ENCODE assay signal across 16 cellular contexts in genomic region chr5:107665036-107665435, GRCh38. TPM values are rescaled to one million over a fixed set of nuclear protein-coding genes. Genes with fewer than 3 reads are reported as not detected.
"Had no signal": no experiment of that assay in that cellular context is flagged by ENCODE, and none has a peak within 500 bp of the region (broad histone marks: within the 10 kb centered on the region; RNA-seq: fewer than 3 reads in every experiment).

No MANE protein-coding gene starts in this region.

- H3K9me3 ChIP-seq: adrenal gland, upper lobe of right lung had no signal

- FAIRE-seq: TTC549 had no signal

- H3K36me3 ChIP-seq: adrenal gland, upper lobe of right lung had no signal

- H3K4me1 Mint-ChIP-seq: activated T-helper 17 cell treated with anti-CD3 and anti-CD28 coated beads, Interleukin-2, amount 50 U/mL, for 72 hours had no signal

- H3K9me3 Mint-ChIP-seq: activated B cell treated with CpG ODN at 0.5 μM for 24 hours; activated CD4-positive, alpha-beta T cell treated with anti-CD3 and anti-CD28 coated beads, Interleukin-2, amount 10 ng/mL, durations not matched to agents 7 days and 5 days; activated naive CD4-positive, alpha-beta T cell treated with anti-CD3 and anti-CD28 coated beads for 36 hours; activated T-helper 17 cell treated with anti-CD3 and anti-CD28 coated beads, Interleukin-2, amount 50 U/mL, for 72 hours; dendritic cell treated with granulocyte-macrophage colony-stimulating factor and Interleukin-4, amounts not matched to agents 40 ng/mL and 50 ng/mL, for 4 days; naive thymus-derived CD4-positive, alpha-beta T cell had no signal

- H3K27ac Mint-ChIP-seq: activated B cell treated with CpG ODN at 0.5 μM for 24 hours; activated CD4-positive, alpha-beta T cell treated with anti-CD3 and anti-CD28 coated beads, Interleukin-2, amount 10 ng/mL, durations not matched to agents 7 days and 5 days; activated naive CD4-positive, alpha-beta T cell treated with anti-CD3 and anti-CD28 coated beads for 36 hours; activated T-helper 17 cell treated with anti-CD3 and anti-CD28 coated beads, Interleukin-2, amount 50 U/mL, for 72 hours; dendritic cell treated with granulocyte-macrophage colony-stimulating factor and Interleukin-4, amounts not matched to agents 40 ng/mL and 50 ng/mL, for 4 days; naive thymus-derived CD4-positive, alpha-beta T cell had no signal

- H3K4me3 ChIP-seq: adrenal gland, lung, upper lobe of right lung had no signal

- H3K36me3 Mint-ChIP-seq: naive thymus-derived CD4-positive, alpha-beta T cell had no signal

- H3K27ac ChIP-seq: adrenal gland, upper lobe of right lung had no signal

- H3K4me3 Mint-ChIP-seq: activated B cell treated with CpG ODN at 0.5 μM for 24 hours; activated CD4-positive, alpha-beta T cell treated with anti-CD3 and anti-CD28 coated beads, Interleukin-2, amount 10 ng/mL, durations not matched to agents 7 days and 5 days; activated naive CD4-positive, alpha-beta T cell treated with anti-CD3 and anti-CD28 coated beads for 36 hours; activated T-helper 17 cell treated with anti-CD3 and anti-CD28 coated beads, Interleukin-2, amount 50 U/mL, for 72 hours; dendritic cell treated with granulocyte-macrophage colony-stimulating factor and Interleukin-4, amounts not matched to agents 40 ng/mL and 50 ng/mL, for 4 days; naive thymus-derived CD4-positive, alpha-beta T cell had no signal

- DNase-seq: activated B cell treated with CpG ODN at 0.5 μM for 24 hours; activated CD4-positive, alpha-beta T cell treated with anti-CD3 and anti-CD28 coated beads, Interleukin-2, amount 10 ng/mL, durations not matched to agents 7 days and 5 days; activated naive CD4-positive, alpha-beta T cell treated with anti-CD3 and anti-CD28 coated beads for 36 hours; activated T-cell treated with anti-CD3 and anti-CD28 coated beads for 4 hours; adrenal gland; hypothalamus; naive thymus-derived CD4-positive, alpha-beta T cell; stimulated activated CD4-positive, alpha-beta T cell treated with anti-CD3 and anti-CD28 coated beads, Interleukin-2, amount 100 ng/mL, for 48 hours; stimulated activated naive CD8-positive, alpha-beta T cell treated with anti-CD3 and anti-CD28 coated beads, Interleukin-15, Interleukin-2, amounts not matched to agents 100 U/mL and 50 U/mL, for 24 hours; T-helper 2 cell; upper lobe of right lung had no signal

RNA-seq across cellular contexts. Expression of gene EFNA5, which starts 5.7 kb away (rescaled TPM):
- total RNA-seq: activated B cell treated with CpG ODN at 0.5 μM for 24 hours; activated CD4-positive, alpha-beta T cell treated with anti-CD3 and anti-CD28 coated beads, Interleukin-2, amount 10 ng/mL, durations not matched to agents 7 days and 5 days; activated CD8-positive, alpha-beta memory T cell treated with anti-CD3 and anti-CD28 coated beads for 36 hours; activated naive CD4-positive, alpha-beta T cell treated with anti-CD3 and anti-CD28 coated beads for 36 hours; activated T-helper 17 cell treated with anti-CD3 and anti-CD28 coated beads, Interleukin-2, amount 50 U/mL, for 72 hours had no signal
- polyA plus RNA-seq: naive thymus-derived CD4-positive, alpha-beta T cell had no signal
